Comparison of ENCODE assay signal across 8 cellular contexts in the genomic region with DNA sequence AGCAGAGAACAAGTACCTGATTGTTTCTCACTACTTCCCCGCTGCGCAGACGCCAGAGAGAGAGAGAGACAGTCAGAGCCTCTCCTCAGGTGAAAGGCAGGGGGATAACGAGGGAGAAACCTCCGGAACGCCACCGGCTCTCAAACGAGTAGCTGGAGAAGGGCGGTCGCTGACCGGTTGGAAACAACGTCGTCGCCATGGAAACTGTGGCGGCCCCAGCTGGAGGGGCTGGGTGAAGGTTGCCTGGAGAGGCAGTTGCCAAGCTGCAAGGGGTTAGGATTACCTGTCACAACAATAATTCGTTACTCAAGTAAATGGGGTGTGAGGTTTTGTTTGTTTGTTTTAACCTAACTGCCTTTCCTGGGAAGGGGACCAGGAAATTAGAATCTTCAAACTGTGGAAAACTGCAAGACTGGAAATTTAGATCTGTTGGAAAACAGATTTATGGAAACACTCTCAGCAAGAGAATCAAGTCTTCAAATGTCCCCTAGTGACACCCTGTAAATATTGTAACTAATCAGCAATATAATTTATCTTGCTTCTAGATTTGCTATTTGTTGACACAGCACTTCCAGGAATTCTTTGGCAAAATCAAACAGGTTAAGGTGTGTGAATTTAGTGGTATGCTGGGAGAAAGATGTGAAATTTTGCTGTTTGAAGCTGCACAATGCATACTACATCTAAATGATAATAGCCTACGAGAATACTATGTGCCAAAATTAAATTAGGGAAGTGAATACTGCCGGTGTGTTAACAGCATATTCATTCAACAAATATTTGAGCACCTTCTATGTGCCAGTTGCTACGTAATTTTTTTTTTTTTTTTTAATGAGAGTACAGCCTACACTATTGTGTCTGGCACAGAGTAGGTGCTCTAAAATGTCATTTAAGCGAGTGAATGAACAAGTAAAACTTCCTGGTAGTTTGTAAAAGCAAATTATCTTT. TPM values are rescaled to one million over a fixed set of nuclear protein-coding genes. Genes with fewer than 3 reads are reported as not detected.
DNase-seq lines count a peak whose midpoint lies in the region; TF ChIP-seq lines count a peak whose summit lies in the region.

A gene with protein sequence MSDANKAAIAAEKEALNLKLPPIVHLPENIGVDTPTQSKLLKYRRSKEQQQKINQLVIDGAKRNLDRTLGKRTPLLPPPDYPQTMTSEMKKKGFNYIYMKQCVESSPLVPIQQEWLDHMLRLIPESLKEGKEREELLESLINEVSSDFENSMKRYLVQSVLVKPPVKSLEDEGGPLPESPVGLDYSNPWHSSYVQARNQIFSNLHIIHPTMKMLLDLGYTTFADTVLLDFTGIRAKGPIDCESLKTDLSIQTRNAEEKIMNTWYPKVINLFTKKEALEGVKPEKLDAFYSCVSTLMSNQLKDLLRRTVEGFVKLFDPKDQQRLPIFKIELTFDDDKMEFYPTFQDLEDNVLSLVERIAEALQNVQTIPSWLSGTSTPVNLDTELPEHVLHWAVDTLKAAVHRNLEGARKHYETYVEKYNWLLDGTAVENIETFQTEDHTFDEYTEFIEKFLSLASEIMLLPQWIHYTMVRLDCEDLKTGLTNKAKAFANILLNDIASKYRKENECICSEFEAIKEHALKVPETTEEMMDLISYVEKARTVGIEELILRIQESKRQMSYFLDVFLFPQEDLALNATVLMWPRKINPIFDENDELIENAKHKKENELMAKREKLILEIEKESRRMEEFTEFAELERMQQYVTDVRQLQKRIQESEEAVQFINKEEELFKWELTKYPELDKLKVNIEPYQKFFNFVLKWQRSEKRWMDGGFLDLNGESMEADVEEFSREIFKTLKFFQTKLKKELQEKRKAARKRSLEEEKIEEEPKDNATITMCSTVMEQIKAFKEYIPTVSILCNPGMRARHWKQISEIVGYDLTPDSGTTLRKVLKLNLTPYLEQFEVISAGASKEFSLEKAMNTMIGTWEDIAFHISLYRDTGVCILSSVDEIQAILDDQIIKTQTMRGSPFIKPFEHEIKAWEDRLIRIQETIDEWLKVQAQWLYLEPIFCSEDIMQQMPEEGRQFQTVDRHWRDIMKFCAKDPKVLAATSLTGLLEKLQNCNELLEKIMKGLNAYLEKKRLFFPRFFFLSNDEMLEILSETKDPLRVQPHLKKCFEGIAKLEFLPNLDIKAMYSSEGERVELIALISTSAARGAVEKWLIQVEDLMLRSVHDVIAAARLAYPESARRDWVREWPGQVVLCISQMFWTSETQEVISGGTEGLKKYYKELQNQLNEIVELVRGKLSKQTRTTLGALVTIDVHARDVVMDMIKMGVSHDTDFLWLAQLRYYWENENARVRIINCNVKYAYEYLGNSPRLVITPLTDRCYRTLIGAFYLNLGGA (N-terminal part only) (minus strand): TSS at position 164 of the 945 bp plus-strand sequence. CDS start 1,474 bp downstream, outside the sequence.

- H3K27me3 ChIP-seq in H7 (ENCODE audit: control insufficient read depth, insufficient read depth, low read length): no peaks in the 10 kb centered on the region
- H3K27me3 ChIP-seq in neural progenitor cell: no peaks in the 10 kb centered on the region

- H3K79me2 ChIP-seq in neural progenitor cell (ENCODE audit: low read depth): no peaks in the 10 kb centered on the region

- peak within 1 kb of the TSS; percentile 79 for H3K4me3 Mint-ChIP-seq in neural progenitor cell

- H3K27ac Mint-ChIP-seq in neural progenitor cell: peak within 1 kb of the TSS; percentile 60

- TF ChIP-seq CTCF in epithelial cell of esophagus (IDR thresholded peaks at IDR 0.05; ENCODE audit: insufficient read depth, low read depth, low read length, missing control alignments): no peak
- TF ChIP-seq CTCF in neural progenitor cell (IDR thresholded peaks at IDR 0.05): no peak

- DNase-seq in AG08395 (ENCODE audit: low spot score): peak; percentile 9
- DNase-seq in H7: peak; percentile 88
- DNase-seq in NCI-H774 (lab: John Stamatoyannopoulos, UW): peak; percentile 61
- DNase-seq in epithelial cell of esophagus (ENCODE audit: low read depth): peak; percentile 36
- peak; percentile 95 for DNase-seq in neural progenitor cell (ENCODE audit: low spot score)
- DNase-seq in OCI-M2 (lab: John Stamatoyannopoulos, UW; ENCODE audit: unreplicated experiment): no peak
- DNase-seq in GM19238 (ENCODE audit: insufficient read length, low spot score): no peak
- no peak for DNase-seq in cortex of kidney (lab: John Stamatoyannopoulos, UW)

- H3K4me2 ChIP-seq in neural progenitor cell: peak within 1 kb of the TSS; percentile 76

- H3K4me3 ChIP-seq in H7 (ENCODE audit: insufficient read depth, low read depth, low read length) (no peak within 1 kb of the TSS), epithelial cell of esophagus (ENCODE audit: low read length) (peak within 1 kb of the TSS; percentile 40), neural progenitor cell (peak within 1 kb of the TSS; percentile 35)

- peaks cover 2% of the 10 kb centered on the region for H3K27me3 Mint-ChIP-seq in neural progenitor cell (ENCODE audit: insufficient read depth, low read depth)

- H3K36me3 ChIP-seq in H7 (replicated peaks; ENCODE audit: control insufficient read depth, insufficient read depth, low read length): no peaks in the 10 kb centered on the region
- no peaks in the 10 kb centered on the region for H3K36me3 ChIP-seq in neural progenitor cell

- H3K27ac ChIP-seq in neural progenitor cell: no peak within 1 kb of the TSS

- no peak within 1 kb of the TSS for H2AFZ ChIP-seq in neural progenitor cell (replicated peaks)

- no peaks in the 10 kb centered on the region for H4K20me1 ChIP-seq in neural progenitor cell (ENCODE audit: low read depth)

- no peaks in the 10 kb centered on the region for H3K9me3 Mint-ChIP-seq in neural progenitor cell

- peaks cover 13% of the 10 kb centered on the region for H3K4me1 ChIP-seq in neural progenitor cell

- peaks cover 9% of the 10 kb centered on the region for H3F3A ChIP-seq in neural progenitor cell (ENCODE audit: low read depth)

- no peaks in the 10 kb centered on the region for H3K36me3 Mint-ChIP-seq in neural progenitor cell

- H3K9ac ChIP-seq in neural progenitor cell: no peak within 1 kb of the TSS

- peaks cover 24% of the 10 kb centered on the region for H3K4me1 Mint-ChIP-seq in neural progenitor cell

- no peaks in the 10 kb centered on the region for H3K9me3 ChIP-seq in neural progenitor cell (ENCODE audit: low read depth)

RNA-seq across cellular contexts. Expression of the gene that starts here (rescaled TPM):
- not detected in 2 replicates for total RNA-seq in H7 (2014; rRNA removed; shearing (Covaris generic))
- total RNA-seq in neural progenitor cell (ENCODE audit: low replicate concordance): 0.02 and 0.03 TPM in 2 replicates

Comparison
In these comparisons a context has a peak if more than half of its experiments do, and no peak if none do; other contexts are left out.
1. Peak in DNase-seq in H7; RNA of the gene not detected or under 1 TPM.
2. Peak in DNase-seq, H3K4me3 ChIP-seq and H3K4me2 ChIP-seq in neural progenitor cell; RNA of the gene not detected or under 1 TPM.
3. DNase-seq: peak in AG08395 (single experiment), NCI-H774 (single experiment) and epithelial cell of esophagus (single experiment); none in OCI-M2 (single experiment), GM19238 (single experiment) and cortex of kidney (single experiment).